In the genomic region with DNA sequence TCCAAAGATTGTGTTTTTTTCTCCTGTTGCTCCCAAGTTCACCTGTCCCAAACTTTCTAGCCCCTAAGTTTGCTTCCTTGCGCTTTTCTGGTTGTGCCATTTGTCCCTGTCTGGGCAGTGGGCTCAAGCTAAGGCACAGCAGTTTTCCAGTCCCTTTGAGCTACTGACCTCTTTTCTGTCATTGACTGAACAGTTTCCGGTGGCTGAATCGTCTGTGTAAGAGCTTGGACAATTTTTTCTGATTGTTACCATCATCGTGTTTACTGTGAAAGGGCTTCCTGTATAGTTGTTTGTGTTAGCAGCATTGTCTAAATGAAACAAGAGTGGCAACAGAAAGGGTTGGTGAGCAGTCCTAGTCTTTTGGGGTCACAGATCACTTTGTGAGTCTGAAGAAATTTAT, we compare ENCODE assay signal across 1 cellular context.
TF ChIP-seq lines count a peak whose summit lies in the region.

No MANE protein-coding gene starts in this region.

TF ChIP-seq in endothelial cell of umbilical vein, 7 proteins besides CTCF, POLR2A, EP300 and RAD21 (continued from another document):
- no peak for TF ChIP-seq POLR2AphosphoS5 (IDR thresholded peaks at IDR 0.05; ENCODE audit: insufficient read depth, low read depth, low read length)
- no peak for TF ChIP-seq GATA2 (IDR thresholded peaks at IDR 0.05; ENCODE audit: insufficient read depth, insufficient read length, low read depth, low read length)
- TF ChIP-seq JUN (IDR thresholded peaks at IDR 0.05; ENCODE audit: borderline replicate concordance, insufficient read depth, insufficient read length, low read depth), result no peak
- TF ChIP-seq, protein P1, sequence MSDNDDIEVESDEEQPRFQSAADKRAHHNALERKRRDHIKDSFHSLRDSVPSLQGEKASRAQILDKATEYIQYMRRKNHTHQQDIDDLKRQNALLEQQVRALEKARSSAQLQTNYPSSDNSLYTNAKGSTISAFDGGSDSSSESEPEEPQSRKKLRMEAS (IDR thresholded peaks at IDR 0.05; ENCODE audit: insufficient read depth, insufficient read length), result no peak
- TF ChIP-seq FOS (IDR thresholded peaks at IDR 0.05; ENCODE audit: borderline replicate concordance, insufficient read depth, low read length), result no peak
- TF ChIP-seq MYC (IDR thresholded peaks at IDR 0.05; ENCODE audit: low read depth, low read length), result no peak
